9 cellular contexts compared by ENCODE assay signal in the genomic region with DNA sequence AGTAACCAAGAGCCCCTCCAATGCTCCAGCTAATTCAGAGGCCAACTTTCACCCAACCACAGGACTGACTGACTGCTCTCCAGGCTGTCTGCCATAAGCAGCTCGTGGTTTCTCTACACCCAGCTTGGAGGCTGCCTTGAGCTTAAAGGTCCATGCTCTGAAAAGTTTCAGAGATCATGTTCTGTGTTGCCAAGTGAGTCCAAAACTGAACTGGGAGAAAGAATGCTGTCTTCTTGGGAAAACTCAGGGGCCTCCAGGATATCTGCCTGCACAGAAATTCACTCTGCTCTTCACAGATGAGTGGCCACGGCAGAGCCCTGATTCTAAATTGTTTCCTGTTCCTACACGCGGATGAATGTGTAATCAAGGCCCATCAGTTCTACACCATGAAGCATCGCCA. TPM values are rescaled to one million over a fixed set of nuclear protein-coding genes. Genes with fewer than 3 reads are reported as not detected.
DNase-seq lines count a peak whose midpoint lies in the region; ATAC-seq and TF ChIP-seq lines count a peak whose summit lies in the region.
"Had no signal": no experiment of that assay in that cellular context is flagged by ENCODE, and none has a peak within 500 bp of the region (broad histone marks: within the 10 kb centered on the region; RNA-seq: fewer than 3 reads in every experiment).

No MANE protein-coding gene starts in this region.

- peak; percentile 60 for ATAC-seq in Right ventricle myocardium inferior
- no peak for ATAC-seq in lower lobe of right lung

- no peaks in the 10 kb centered on the region for H3K27me3 ChIP-seq in adrenal gland
- H3K27me3 ChIP-seq in lower lobe of right lung (ENCODE audit: low read depth): no peaks in the 10 kb centered on the region
- H3K27me3 ChIP-seq in vagina: no peaks in the 10 kb centered on the region
- no peaks in the 10 kb centered on the region for H3K27me3 ChIP-seq in prostate gland (replicated peaks; ENCODE audit: insufficient read depth)

- no peak for TF ChIP-seq POLR2A in adrenal gland (IDR thresholded peaks at IDR 0.05)
- no peak for TF ChIP-seq POLR2A in vagina (IDR thresholded peaks at IDR 0.05)
- TF ChIP-seq POLR2A in prostate gland (IDR thresholded peaks at IDR 0.05): no peak

- H3K4me1 ChIP-seq in adrenal gland (replicated peaks in 1 of 2) (peaks cover 4 to 39% of the 10 kb centered on the region in 2 donors), lower lobe of right lung (peaks cover 54% of the 10 kb centered on the region), vagina (peaks cover 30% of the 10 kb centered on the region), prostate gland (replicated peaks) (peaks cover 6% of the 10 kb centered on the region)

- H3K4me3 ChIP-seq in adrenal gland (no peak overlapping the region), lower lobe of right lung (no peak overlapping the region), vagina (no peak overlapping the region), prostate gland (no peak overlapping the region)
- H3K4me3 ChIP-seq: lung had no signal

- H3K36me3 ChIP-seq in adrenal gland (replicated peaks in 1 of 2) (no peaks in the 10 kb centered on the region), lower lobe of right lung (no peaks in the 10 kb centered on the region), vagina (no peaks in the 10 kb centered on the region), prostate gland (no peaks in the 10 kb centered on the region)

- intact Hi-C loops in Right ventricle myocardium inferior (cut with DNase I) (loop anchor here (2.0 kb wide), 1 partner anchor 17 kb away; no protein-coding TSS in a partner anchor), cardiac septum (cut with DNase I) (no loop called here), adrenal gland (cut with DNase I) (no loop called here), lower lobe of right lung (cut with DNase I) (no loop called here), vagina (cut with DNase I) (loop anchor here (2.0 kb wide), 1 partner anchor 51 kb away; a partner anchor contains a TSS), prostate gland (cut with DNase I) (no loop called here)

- 48 to 68% (median 52%) methylated on average over 5 of the region's 5 CpGs for WGBS in adrenal gland, 4 donors
- WGBS in prostate gland: 63% methylated on average over 5 of the region's 5 CpGs

- DNase-seq in Right ventricle myocardium inferior (ENCODE audit: missing footprints): no peak
- no peak for DNase-seq in cardiac septum (ENCODE audit: low spot score)
- no peak for DNase-seq in adrenal gland
- DNase-seq in lower lobe of right lung: no peak
- no peak for DNase-seq in vagina (ENCODE audit: extremely low spot score in 2 of 2)
- DNase-seq in NCI-H1694 (lab: John Stamatoyannopoulos, UW): no peak
- DNase-seq in prostate gland (ENCODE audit: low spot score): no peak
- no peak for DNase-seq in middle frontal gyrus (ENCODE audit: extremely low spot score, low spot score)

- no peaks in the 10 kb centered on the region for H3K9me3 ChIP-seq in adrenal gland (replicated peaks in 1 of 3)
- H3K9me3 ChIP-seq in lower lobe of right lung: no peaks in the 10 kb centered on the region
- H3K9me3 ChIP-seq in vagina: no peaks in the 10 kb centered on the region
- no peaks in the 10 kb centered on the region for H3K9me3 ChIP-seq in prostate gland

- TF ChIP-seq CTCF in adrenal gland (IDR thresholded peaks at IDR 0.05) (no peak), lower lobe of right lung (IDR thresholded peaks at IDR 0.05) (no peak), vagina (IDR thresholded peaks at IDR 0.05) (no peak), prostate gland (IDR thresholded peaks at IDR 0.05) (no peak)

- H3K27ac ChIP-seq in adrenal gland (peak overlapping the region in 3 of 5 donors; percentile 8 to 63 (median 32)), lower lobe of right lung (peak overlapping the region; percentile 61), vagina (peak overlapping the region; percentile 70), prostate gland (peak overlapping the region in 1 of 2 donors; percentile 4)

RNA-seq across cellular contexts. Expression of a gene that starts 51.1 kb away (rescaled TPM):
- total RNA-seq in Right ventricle myocardium inferior (9.9 TPM), cardiac septum (9.3 TPM), adrenal gland (10 to 100 TPM; 22.9 to 48.6 (median 31.1) TPM), lower lobe of right lung (51.1 TPM), vagina (19.4 TPM), prostate gland (100 to 1,000 TPM in 1 of 2 donors, 10 to 100 TPM in 1; 19.5 to 120 TPM)
- polyA plus RNA-seq in adrenal gland: 10 to 100 TPM in 1 of 3 donors, 1 to 10 TPM in 2; 5.2 to 19.6 (median 6.6) TPM

Comparison
In these comparisons a context has a peak if more than half of its experiments do, and no peak if none do; other contexts are left out.
1. intact Hi-C loops: an anchor here in Right ventricle myocardium inferior (2.0 kb wide) and vagina (2.0 kb wide); none called in cardiac septum, adrenal gland, lower lobe of right lung and prostate gland.